In genomic region chrX:154513662-154514204, GRCh38 we compare ENCODE assay signal across 2 cellular contexts.
TF ChIP-seq lines count a peak whose summit lies in the region.

No MANE protein-coding gene starts in this region.

TF ChIP-seq in HepG2, 621 proteins besides CTCF, POLR2A, EP300 and RAD21:
- TF ChIP-seq NR2F2 (IDR thresholded peaks at IDR 0.05; ENCODE audit: borderline replicate concordance, low read depth): peak; percentile 39; the same call in 1 of the 2 replicates
- TF ChIP-seq ZSCAN5A (CRISPR knock-in tag; IDR thresholded peaks at IDR 0.05; ENCODE audit: borderline replicate concordance): no peak
- peak; percentile 61 for TF ChIP-seq NR2F6 (IDR thresholded peaks at IDR 0.05)
- no peak for TF ChIP-seq NR2F6 (CRISPR knock-in tag; IDR thresholded peaks at IDR 0.05)
- TF ChIP-seq TAF1 (CRISPR knock-in tag; IDR thresholded peaks at IDR 0.05): no peak

TF ChIP-seq in WTC11, 78 proteins besides CTCF, POLR2A, EP300 and RAD21:
- TF ChIP-seq ZNF317 (CRISPR knock-in tag; IDR thresholded peaks at IDR 0.05; ENCODE audit: borderline replicate concordance, low read depth): no peak
- no peak for TF ChIP-seq SOX15 (CRISPR knock-in tag; IDR thresholded peaks at IDR 0.05)
- TF ChIP-seq, protein P1, sequence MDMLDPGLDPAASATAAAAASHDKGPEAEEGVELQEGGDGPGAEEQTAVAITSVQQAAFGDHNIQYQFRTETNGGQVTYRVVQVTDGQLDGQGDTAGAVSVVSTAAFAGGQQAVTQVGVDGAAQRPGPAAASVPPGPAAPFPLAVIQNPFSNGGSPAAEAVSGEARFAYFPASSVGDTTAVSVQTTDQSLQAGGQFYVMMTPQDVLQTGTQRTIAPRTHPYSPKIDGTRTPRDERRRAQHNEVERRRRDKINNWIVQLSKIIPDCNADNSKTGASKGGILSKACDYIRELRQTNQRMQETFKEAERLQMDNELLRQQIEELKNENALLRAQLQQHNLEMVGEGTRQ (CRISPR knock-in tag; IDR thresholded peaks at IDR 0.05): no peak
- TF ChIP-seq GABPB1 (CRISPR knock-in tag; IDR thresholded peaks at IDR 0.05): no peak
- no peak for TF ChIP-seq NFE2L1 (CRISPR knock-in tag; IDR thresholded peaks at IDR 0.05)
- no peak for TF ChIP-seq KAT7 (CRISPR knock-in tag; IDR thresholded peaks at IDR 0.05; ENCODE audit: borderline replicate concordance)
- no peak for TF ChIP-seq AR (CRISPR knock-in tag; IDR thresholded peaks at IDR 0.05)
- TF ChIP-seq RORB (CRISPR knock-in tag; IDR thresholded peaks at IDR 0.05): no peak
- no peak for TF ChIP-seq ZNF423 (CRISPR knock-in tag; IDR thresholded peaks at IDR 0.05)
- TF ChIP-seq PREB (CRISPR knock-in tag; IDR thresholded peaks at IDR 0.05; ENCODE audit: borderline replicate concordance): no peak
- no peak for TF ChIP-seq FOXP1 (CRISPR knock-in tag; IDR thresholded peaks at IDR 0.05; ENCODE audit: borderline replicate concordance)
- TF ChIP-seq HMGXB4 (CRISPR knock-in tag; IDR thresholded peaks at IDR 0.05): no peak
- TF ChIP-seq E2F1 (CRISPR knock-in tag; IDR thresholded peaks at IDR 0.05): no peak
- no peak for TF ChIP-seq ZNF232 (CRISPR knock-in tag; IDR thresholded peaks at IDR 0.05)
- no peak for TF ChIP-seq FOXJ3 (CRISPR knock-in tag; IDR thresholded peaks at IDR 0.05; ENCODE audit: borderline replicate concordance)
- TF ChIP-seq JUN (CRISPR knock-in tag; IDR thresholded peaks at IDR 0.05): no peak
- no peak for TF ChIP-seq CREM (CRISPR knock-in tag; IDR thresholded peaks at IDR 0.05)
- TF ChIP-seq, protein P2, sequence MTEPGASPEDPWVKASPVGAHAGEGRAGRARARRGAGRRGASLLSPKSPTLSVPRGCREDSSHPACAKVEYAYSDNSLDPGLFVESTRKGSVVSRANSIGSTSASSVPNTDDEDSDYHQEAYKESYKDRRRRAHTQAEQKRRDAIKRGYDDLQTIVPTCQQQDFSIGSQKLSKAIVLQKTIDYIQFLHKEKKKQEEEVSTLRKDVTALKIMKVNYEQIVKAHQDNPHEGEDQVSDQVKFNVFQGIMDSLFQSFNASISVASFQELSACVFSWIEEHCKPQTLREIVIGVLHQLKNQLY (CRISPR knock-in tag; IDR thresholded peaks at IDR 0.05): no peak
- no peak for TF ChIP-seq AFF4 (CRISPR knock-in tag; IDR thresholded peaks at IDR 0.05; ENCODE audit: borderline replicate concordance)
